In genomic region chr6:163668061-163668426, GRCh38 we compare ENCODE assay signal across 1 cellular context.
TF ChIP-seq lines count a peak whose summit lies in the region.

No MANE protein-coding gene starts in this region.

TF ChIP-seq in K562, 482 proteins besides CTCF, POLR2A, EP300 and RAD21 (continued from another document):
- TF ChIP-seq, protein P1, sequence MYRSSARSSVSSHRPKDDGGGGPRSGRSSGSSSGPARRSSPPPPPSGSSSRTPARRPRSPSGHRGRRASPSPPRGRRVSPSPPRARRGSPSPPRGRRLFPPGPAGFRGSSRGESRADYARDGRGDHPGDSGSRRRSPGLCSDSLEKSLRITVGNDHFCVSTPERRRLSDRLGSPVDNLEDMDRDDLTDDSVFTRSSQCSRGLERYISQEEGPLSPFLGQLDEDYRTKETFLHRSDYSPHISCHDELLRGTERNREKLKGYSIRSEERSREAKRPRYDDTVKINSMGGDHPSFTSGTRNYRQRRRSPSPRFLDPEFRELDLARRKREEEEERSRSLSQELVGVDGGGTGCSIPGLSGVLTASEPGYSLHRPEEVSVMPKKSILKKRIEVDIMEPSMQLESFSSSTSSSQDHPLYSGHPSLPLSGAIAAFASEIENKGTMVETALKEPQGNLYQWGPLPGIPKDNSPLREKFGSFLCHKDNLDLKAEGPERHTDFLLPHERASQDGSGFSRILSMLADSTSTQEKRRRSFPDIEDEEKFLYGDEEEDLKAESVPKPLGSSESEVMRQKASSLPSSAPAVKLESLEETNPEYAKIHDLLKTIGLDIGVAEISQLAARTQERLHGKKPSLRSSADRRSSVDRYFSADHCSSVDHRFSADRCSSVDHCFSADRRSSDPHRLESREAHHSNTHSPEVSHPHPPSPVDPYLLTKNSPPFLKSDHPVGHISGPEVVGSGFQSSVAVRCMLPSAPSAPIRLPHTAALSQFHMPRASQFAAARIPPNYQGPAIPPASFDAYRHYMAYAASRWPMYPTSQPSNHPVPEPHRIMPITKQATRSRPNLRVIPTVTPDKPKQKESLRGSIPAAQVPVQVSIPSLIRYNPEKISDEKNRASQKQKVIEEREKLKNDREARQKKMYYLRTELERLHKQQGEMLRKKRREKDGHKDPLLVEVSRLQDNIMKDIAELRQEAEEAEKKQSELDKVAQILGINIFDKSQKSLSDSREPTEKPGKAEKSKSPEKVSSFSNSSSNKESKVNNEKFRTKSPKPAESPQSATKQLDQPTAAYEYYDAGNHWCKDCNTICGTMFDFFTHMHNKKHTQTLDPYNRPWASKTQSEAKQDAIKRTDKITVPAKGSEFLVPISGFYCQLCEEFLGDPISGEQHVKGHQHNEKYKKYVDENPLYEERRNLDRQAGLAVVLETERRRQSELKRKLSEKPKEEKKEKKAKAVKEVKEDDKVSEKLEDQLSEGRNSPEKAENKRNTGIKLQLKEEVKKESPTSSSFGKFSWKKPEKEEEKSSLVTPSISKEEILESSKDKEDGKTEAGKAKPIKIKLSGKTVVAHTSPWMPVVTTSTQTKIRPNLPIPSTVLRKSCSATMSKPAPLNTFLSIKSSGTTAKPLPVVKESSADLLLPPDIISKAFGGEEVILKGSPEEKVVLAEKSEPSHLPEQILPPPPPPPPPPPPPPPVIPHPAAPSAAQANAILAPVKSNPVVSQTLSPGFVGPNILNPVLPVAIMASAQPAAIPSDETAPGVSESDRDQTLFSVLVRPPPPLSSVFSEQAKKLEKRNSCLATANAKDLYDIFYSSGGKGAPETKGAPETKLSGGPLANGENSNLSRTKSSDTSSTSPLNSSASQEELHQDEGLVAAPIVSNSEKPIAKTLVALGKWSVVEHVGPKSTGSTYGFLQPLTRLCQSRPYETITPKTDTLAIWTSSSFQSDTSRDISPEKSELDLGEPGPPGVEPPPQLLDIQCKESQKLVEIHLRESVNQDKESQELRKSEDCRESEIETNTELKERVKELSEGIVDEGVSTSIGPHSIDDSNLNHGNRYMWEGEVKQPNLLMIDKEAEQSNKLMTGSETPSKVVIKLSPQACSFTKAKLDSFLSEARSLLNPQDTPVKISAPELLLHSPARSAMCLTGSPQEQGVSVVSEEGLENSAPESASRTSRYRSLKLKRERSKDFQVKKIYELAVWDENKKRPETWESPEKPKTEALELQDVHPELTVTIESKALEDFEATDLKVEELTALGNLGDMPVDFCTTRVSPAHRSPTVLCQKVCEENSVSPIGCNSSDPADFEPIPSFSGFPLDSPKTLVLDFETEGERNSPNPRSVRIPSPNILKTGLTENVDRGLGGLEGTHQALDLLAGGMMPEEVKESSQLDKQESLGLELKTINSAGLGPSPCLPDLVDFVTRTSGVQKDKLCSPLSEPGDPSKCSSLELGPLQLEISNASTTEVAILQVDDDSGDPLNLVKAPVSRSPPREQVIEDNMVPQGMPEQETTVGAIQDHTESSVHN (IDR thresholded peaks at IDR 0.05; ENCODE audit: borderline replicate concordance in 1 of 2, low read depth in 1 of 2), result no peak
- no peak for TF ChIP-seq PTTG1 (tag; IDR thresholded peaks at IDR 0.05; ENCODE audit: low read depth)
